ENCODE assay signal across 8 cellular contexts in genomic region chr10:13439771-13440708, GRCh38.
DNase-seq lines count a peak whose midpoint lies in the region; ATAC-seq and TF ChIP-seq lines count a peak whose summit lies in the region.

No MANE protein-coding gene starts in this region.

- H3K27ac Mint-ChIP-seq in nephron, result no peak overlapping the region
- no peak overlapping the region for H3K27ac Mint-ChIP-seq in stimulated activated naive CD8-positive, alpha-beta T cell treated with anti-CD3 and anti-CD28 coated beads, Interleukin-15, amount 100 ng/mL, for 72 hours

- H3K4me1 ChIP-seq in OCI-LY1 (ENCODE audit: insufficient read depth, low read length, severe bottlenecking) (no peaks in the 10 kb centered on the region), esophagus squamous epithelium (peaks cover 0 to 16% (median 10%) of the 10 kb centered on the region in 3 donors)

- H2AFZ ChIP-seq in OCI-LY1 (ENCODE audit: low read length), result no peak overlapping the region

- peaks cover 1% of the 10 kb centered on the region for H3K36me3 Mint-ChIP-seq in nephron (ENCODE audit: low read depth)

- H3K27ac ChIP-seq in OCI-LY1 (ENCODE audit: low read depth, low read length, poor library complexity, severe bottlenecking) (no peak overlapping the region), esophagus squamous epithelium (no peak overlapping the region)

- no peaks in the 10 kb centered on the region for H3K36me3 ChIP-seq in OCI-LY1 (ENCODE audit: insufficient read depth, low read length)
- no peaks in the 10 kb centered on the region for H3K36me3 ChIP-seq in esophagus squamous epithelium

- 0 to 1% methylated on average over 9 to 29 of the region's 46 CpGs for WGBS in esophagus squamous epithelium, 2 donors

- H3F3A ChIP-seq in OCI-LY1 (ENCODE audit: insufficient read depth, low read length), result no peaks in the 10 kb centered on the region

- H3K4me3 Mint-ChIP-seq in nephron, result peak overlapping the region; percentile 54 to 77 (median 58)
- peak overlapping the region; percentile 67 to 80 for H3K4me3 Mint-ChIP-seq in stimulated activated naive CD8-positive, alpha-beta T cell treated with anti-CD3 and anti-CD28 coated beads, Interleukin-15, amount 100 ng/mL, for 72 hours

- H3K9me3 ChIP-seq in OCI-LY1 (ENCODE audit: low read length) (no peaks in the 10 kb centered on the region), esophagus squamous epithelium (no peaks in the 10 kb centered on the region)

- H3K9me2 ChIP-seq in OCI-LY1 (ENCODE audit: low read depth, low read length), result no peaks in the 10 kb centered on the region

- H3K27me3 Mint-ChIP-seq in nephron (ENCODE audit: low read depth), result peaks cover 37% of the 10 kb centered on the region
- H3K27me3 Mint-ChIP-seq in stimulated activated naive CD8-positive, alpha-beta T cell treated with anti-CD3 and anti-CD28 coated beads, Interleukin-15, amount 100 ng/mL, for 72 hours, result peaks cover 71% of the 10 kb centered on the region

- TF ChIP-seq POLR2A in esophagus squamous epithelium (IDR thresholded peaks at IDR 0.05), result no peak

- H3K4me2 ChIP-seq in OCI-LY1 (ENCODE audit: low read length), result peak overlapping the region; percentile 45; the same call in 1 of the 2 replicates

- no peaks in the 10 kb centered on the region for H3K79me2 ChIP-seq in OCI-LY1 (ENCODE audit: insufficient read depth, low read length)

- peak; percentile 84 for ATAC-seq in HG03280 (IDR thresholded peaks at IDR 0.05; ENCODE audit: unreplicated experiment)
- peak; percentile 92 for ATAC-seq in stimulated activated naive CD8-positive, alpha-beta T cell treated with anti-CD3 and anti-CD28 coated beads, Interleukin-15, amount 100 ng/mL, for 72 hours

- peaks cover 17% of the 10 kb centered on the region for H3K4me1 Mint-ChIP-seq in nephron
- peaks cover 11% of the 10 kb centered on the region for H3K4me1 Mint-ChIP-seq in stimulated activated naive CD8-positive, alpha-beta T cell treated with anti-CD3 and anti-CD28 coated beads, Interleukin-15, amount 100 ng/mL, for 72 hours

- TF ChIP-seq CTCF in GM12873 (IDR thresholded peaks at IDR 0.05; ENCODE audit: insufficient read depth, low read depth, low read length, missing control alignments) (peak; percentile 88), OCI-LY1 (IDR thresholded peaks at IDR 0.05; ENCODE audit: low read length) (peak; percentile 75), esophagus squamous epithelium (IDR thresholded peaks at IDR 0.05) (peak; percentile 72 to 89 (median 78)), nephron (IDR thresholded peaks at IDR 0.05; ENCODE audit: unreplicated experiment in 3 of 3) (peak; percentile 86 to 91 (median 89))

- H3K4me3 ChIP-seq in OCI-LY1 (ENCODE audit: low read depth, low read length, poor library complexity, severe bottlenecking), result no peak overlapping the region
- H3K4me3 ChIP-seq in esophagus squamous epithelium, result peak overlapping the region; percentile 20 to 62 (median 38)

- no peak overlapping the region for H3K9ac ChIP-seq in OCI-LY1 (ENCODE audit: low read length)

- no peaks in the 10 kb centered on the region for H3K9me3 Mint-ChIP-seq in nephron
- H3K9me3 Mint-ChIP-seq in stimulated activated naive CD8-positive, alpha-beta T cell treated with anti-CD3 and anti-CD28 coated beads, Interleukin-15, amount 100 ng/mL, for 72 hours, result no peaks in the 10 kb centered on the region

- DNase-seq in activated T-cell treated with anti-CD3 and anti-CD28 coated beads for 48 hours (ENCODE audit: low read depth), result peak; percentile 59
- no peak for DNase-seq in esophagus squamous epithelium (lab: John Stamatoyannopoulos, UW)
- DNase-seq in stimulated activated naive CD8-positive, alpha-beta T cell treated with anti-CD3 and anti-CD28 coated beads, Interleukin-15, amount 100 ng/mL, for 72 hours, result peak; percentile 63 to 67
- DNase-seq in OCI-M2 (lab: John Stamatoyannopoulos, UW; ENCODE audit: unreplicated experiment), result no peak

- H3K27me3 ChIP-seq in OCI-LY1 (ENCODE audit: insufficient read depth, low read length) (no peaks in the 10 kb centered on the region), esophagus squamous epithelium (peaks cover 0 to 65% (median 0%) of the 10 kb centered on the region in 4 donors)

- intact Hi-C loops in esophagus squamous epithelium (cut with DNase I), result loop anchor here (5.0 kb wide), 1 partner anchor 68 kb away; no protein-coding TSS in a partner anchor

- no peaks in the 10 kb centered on the region for H4K20me1 ChIP-seq in OCI-LY1 (ENCODE audit: insufficient read depth, low read length)

Comparison
In these comparisons a context has a peak if more than half of its experiments do, and no peak if none do; other contexts are left out.
1. DNase-seq: peak in activated T-cell treated with anti-CD3 and anti-CD28 coated beads for 48 hours (single experiment) and stimulated activated naive CD8-positive, alpha-beta T cell treated with anti-CD3 and anti-CD28 coated beads, Interleukin-15, amount 100 ng/mL, for 72 hours (2 of 2); none in esophagus squamous epithelium (single experiment) and OCI-M2 (single experiment).
2. Peak in every context shown above with its lines, with median percentiles within 50 percentile points of each other: CTCF ChIP-seq.